In genomic region chr11:115616941-115617340, GRCh38 we compare ENCODE assay signal across 15 cellular contexts.
DNase-seq lines count a peak whose midpoint lies in the region; TF ChIP-seq lines count a peak whose summit lies in the region.
"Had no signal": no experiment of that assay in that cellular context is flagged by ENCODE, and none has a peak within 500 bp of the region (broad histone marks: within the 10 kb centered on the region; RNA-seq: fewer than 3 reads in every experiment).

No MANE protein-coding gene starts in this region.

- no peak overlapping the region for H2AFZ ChIP-seq in OCI-LY7 (ENCODE audit: low read length)

- no TSS peak for BruUV-seq in OCI-LY7 (replicated peaks; lab: Mats Ljungman, UMichigan)

- POLR2A ChIA-PET in OCI-LY7 (lab: Charles Lee) = no interaction called here

- in situ Hi-C loops in astrocyte of the spinal cord (cut with HindIII; ENCODE audit: low sequenced_read_pairs) = no loop called here

- H3K27me3 ChIP-seq in colonic mucosa = no peaks in the 10 kb centered on the region

- DNase-seq in AG20443 (ENCODE audit: low spot score) = peak; percentile 60
- DNase-seq in LHCN-M2 (ENCODE audit: low read depth) = peak; percentile 77
- DNase-seq in astrocyte of the spinal cord (ENCODE audit: low read depth, low spot score) = peak; percentile 95
- peak; percentile 96 for DNase-seq in kidney tubule cell (ENCODE audit: low spot score)
- no peak for DNase-seq in COLO668 (lab: John Stamatoyannopoulos, UW; ENCODE audit: unreplicated experiment)
- DNase-seq in NCI-H1417 treated with DMSO at 0.1 percent for 48 hours (lab: John Stamatoyannopoulos, UW) = no peak
- DNase-seq in OCI-LY7 (ENCODE audit: low spot score) = no peak
- no peak for DNase-seq in colonic mucosa
- DNase-seq: activated CD8-positive, alpha-beta T cell treated with anti-CD3 and anti-CD28 coated beads for 36 hours; activated naive CD4-positive, alpha-beta T cell treated with anti-CD3 and anti-CD28 coated beads for 36 hours; CD8-positive, alpha-beta T cell; NCI-H2081 treated with DMSO at 0.1 percent for 48 hours; PC-3; stimulated activated CD4-positive, alpha-beta T cell treated with anti-CD3 and anti-CD28 coated beads, Interleukin-2, amount 100 ng/mL, for 48 hours; stimulated activated naive CD8-positive, alpha-beta T cell treated with anti-CD3 and anti-CD28 coated beads, Interleukin-15, amount 100 ng/mL, for 72 hours had no signal

- intact Hi-C loops in OCI-LY7 (cut with micrococcal nuclease; ENCODE audit: unreplicated experiment) (no loop called here), colonic mucosa (cut with DNase I) (no loop called here)

- H3K79me2 ChIP-seq in OCI-LY7 (ENCODE audit: insufficient read depth, low read depth, low read length) = no peaks in the 10 kb centered on the region

- H4K20me1 ChIP-seq in OCI-LY7 (ENCODE audit: insufficient read depth, low read length) = no peaks in the 10 kb centered on the region

- no peak overlapping the region for H3K27ac ChIP-seq in OCI-LY7 (ENCODE audit: low read depth, low read length, poor library complexity, severe bottlenecking)
- H3K27ac ChIP-seq in colonic mucosa = no peak overlapping the region

- H3K36me3 ChIP-seq in OCI-LY7 (ENCODE audit: insufficient read depth, low read length) (no peaks in the 10 kb centered on the region), colonic mucosa (no peaks in the 10 kb centered on the region)

- H3K4me1 ChIP-seq in OCI-LY7 (ENCODE audit: insufficient read depth, low read length, poor library complexity, severe bottlenecking) (no peaks in the 10 kb centered on the region), colonic mucosa (no peaks in the 10 kb centered on the region)

- CTCF ChIA-PET in OCI-LY7 (lab: Charles Lee; ENCODE audit: unreplicated experiment) = no interaction called here

- H3K4me2 ChIP-seq in OCI-LY7 (ENCODE audit: low read length) = no peak overlapping the region

- no peak for TF ChIP-seq CTCF in astrocyte of the spinal cord (IDR thresholded peaks at IDR 0.05; ENCODE audit: low read depth, low read length)
- no peak for TF ChIP-seq CTCF in OCI-LY7 (conservative IDR thresholded peaks at IDR 0.05; ENCODE audit: low read length)
- no peak for TF ChIP-seq CTCF in colonic mucosa (IDR thresholded peaks at IDR 0.05)

- no peaks in the 10 kb centered on the region for H3K9me2 ChIP-seq in OCI-LY7 (ENCODE audit: insufficient read depth, low read length)

- no peak overlapping the region for H3K4me3 ChIP-seq in astrocyte of the spinal cord (ENCODE audit: low read depth, low read length)
- H3K4me3 ChIP-seq in OCI-LY7 (ENCODE audit: low read depth, low read length, poor library complexity, severe bottlenecking) = no peak overlapping the region
- H3K4me3 ChIP-seq in colonic mucosa = no peak overlapping the region

- H3K9me3 ChIP-seq in OCI-LY7 (ENCODE audit: low read length) (no peaks in the 10 kb centered on the region), colonic mucosa (no peaks in the 10 kb centered on the region)

- H3K9ac ChIP-seq in colonic mucosa (ENCODE audit: low read depth in 2 of 2, low read length in 2 of 2) = no peak overlapping the region

Comparison
In these comparisons a context has a peak if more than half of its experiments do, and no peak if none do; other contexts are left out.
1. DNase-seq: peak in AG20443 (single experiment), LHCN-M2 (single experiment), astrocyte of the spinal cord (single experiment) and kidney tubule cell (single experiment); none in COLO668 (single experiment), NCI-H1417 treated with DMSO at 0.1 percent for 48 hours (single experiment), OCI-LY7 (single experiment) and colonic mucosa (single experiment).